ENCODE assay signal across 24 cellular contexts in genomic region chr5:135973323-135974018, GRCh38. TPM values are rescaled to one million over a fixed set of nuclear protein-coding genes. Genes with fewer than 3 reads are reported as not detected.
DNase-seq lines count a peak whose midpoint lies in the region; ATAC-seq, FAIRE-seq and TF ChIP-seq lines count a peak whose summit lies in the region.
"Had no signal": no experiment of that assay in that cellular context is flagged by ENCODE, and none has a peak within 500 bp of the region (broad histone marks: within the 10 kb centered on the region; RNA-seq: fewer than 3 reads in every experiment).

No MANE protein-coding gene starts in this region.

- no peak overlapping the region for H3K27ac ChIP-seq in right atrium auricular region
- H3K27ac ChIP-seq: transverse colon had no signal

- no peaks in the 10 kb centered on the region for H3K9me3 ChIP-seq in right atrium auricular region
- H3K9me3 ChIP-seq: sigmoid colon, transverse colon had no signal

- FAIRE-seq in bronchial epithelial cell (lab: Jason Lieb, UNC): peak; percentile 77
- FAIRE-seq in RCC 7860 (lab: Jason Lieb, UNC): no peak

- intact Hi-C loops in Right ventricle myocardium inferior (cut with DNase I): no loop called here

- no peak overlapping the region for H3K4me3 ChIP-seq in right atrium auricular region
- no peak overlapping the region for H3K4me3 ChIP-seq in bronchial epithelial cell (ENCODE audit: low read depth, low read length)
- H3K4me3 ChIP-seq: sigmoid colon, transverse colon had no signal

- no peaks in the 10 kb centered on the region for H3K36me3 ChIP-seq in right atrium auricular region
- H3K36me3 ChIP-seq in bronchial epithelial cell (ENCODE audit: control insufficient read depth, insufficient read depth, low read length): no peaks in the 10 kb centered on the region
- H3K36me3 ChIP-seq: sigmoid colon, transverse colon had no signal

- ATAC-seq in Right ventricle myocardium inferior: peak; percentile 74
- ATAC-seq in HG03025 (IDR thresholded peaks at IDR 0.05; ENCODE audit: low FRiP score, unreplicated experiment): no peak
- ATAC-seq in GM18520 (IDR thresholded peaks at IDR 0.05; ENCODE audit: unreplicated experiment): no peak
- ATAC-seq in GM19452 (IDR thresholded peaks at IDR 0.05; ENCODE audit: unreplicated experiment): no peak
- ATAC-seq: activated CD8-positive, alpha-beta memory T cell treated with anti-CD3 and anti-CD28 coated beads, Interleukin-2, amount 10 ng/mL, durations not matched to agents 7 days and 5 days; naive thymus-derived CD8-positive, alpha-beta T cell; stimulated activated effector memory CD8-positive, alpha-beta T cell treated with anti-CD3 and anti-CD28 coated beads, Interleukin-12 subunit alpha, Interleukin-12 subunit beta, amount 100 ng/mL, for 72 hours had no signal

- H3K27me3 ChIP-seq in right atrium auricular region (no peaks in the 10 kb centered on the region), bronchial epithelial cell (ENCODE audit: control insufficient read depth, insufficient read depth, low read length) (no peaks in the 10 kb centered on the region)
- H3K27me3 ChIP-seq: sigmoid colon had no signal

- no peaks in the 10 kb centered on the region for H3K4me1 ChIP-seq in right atrium auricular region

- TF ChIP-seq CTCF in right atrium auricular region (IDR thresholded peaks at IDR 0.05) (no peak), bronchial epithelial cell (IDR thresholded peaks at IDR 0.05; ENCODE audit: insufficient read depth, low read length, severe bottlenecking) (no peak)

- DNase-seq in Right ventricle myocardium inferior (ENCODE audit: missing footprints): peak; percentile 46
- DNase-seq in right atrium auricular region (ENCODE audit: low spot score): no peak
- peak; percentile 84 for DNase-seq in bronchial epithelial cell (ENCODE audit: low read depth)
- DNase-seq in iris pigment epithelial cell (ENCODE audit: low read depth): peak; percentile 93
- DNase-seq in RCC 7860 (ENCODE audit: low spot score): no peak
- DNase-seq: 8988T; activated B cell treated with CpG ODN at 0.5 μM for 24 hours; activated CD8-positive, alpha-beta memory T cell treated with anti-CD3 and anti-CD28 coated beads, Interleukin-2, amount 10 ng/mL, durations not matched to agents 7 days and 5 days; activated naive CD4-positive, alpha-beta T cell treated with anti-CD3 and anti-CD28 coated beads, Interleukin-2, amount 10 ng/mL, durations not matched to agents 7 days and 5 days; caudate nucleus; GF-D8; hippocampal formation; naive thymus-derived CD8-positive, alpha-beta T cell; NCI-H1092 treated with DMSO at 0.1 percent for 48 hours; NCI-H2227 treated with DMSO at 0.1 percent for 48 hours; sigmoid colon; SW 1271; transverse colon had no signal

RNA-seq across cellular contexts. Expression of gene LECT2, which starts 18.7 kb away (rescaled TPM):
- not detected for total RNA-seq in Right ventricle myocardium inferior
- total RNA-seq in right atrium auricular region: not detected
- total RNA-seq in bronchial epithelial cell: not detected in 2 replicates
- total RNA-seq: activated B cell treated with CpG ODN at 0.5 μM for 24 hours; activated CD8-positive, alpha-beta memory T cell treated with anti-CD3 and anti-CD28 coated beads, Interleukin-2, amount 10 ng/mL, durations not matched to agents 7 days and 5 days; H4; lower leg skin; naive thymus-derived CD8-positive, alpha-beta T cell; sigmoid colon; transverse colon had no signal

RNA-seq across cellular contexts. Expression of gene TGFBI, which starts 55.3 kb away (rescaled TPM):
- 66.5 TPM for total RNA-seq in Right ventricle myocardium inferior
- 10 to 100 TPM; 30.4 to 65.0 TPM for total RNA-seq in right atrium auricular region
- 211 and 218 TPM in 2 replicates for total RNA-seq in bronchial epithelial cell

Comparison
In these comparisons a context has a peak if more than half of its experiments do, and no peak if none do; other contexts are left out.
1. DNase-seq: peak in Right ventricle myocardium inferior (single experiment), bronchial epithelial cell (single experiment) and iris pigment epithelial cell (single experiment); none in right atrium auricular region (single experiment) and RCC 7860 (single experiment).